ENCODE assay signal across 26 cellular contexts in the genomic region with DNA sequence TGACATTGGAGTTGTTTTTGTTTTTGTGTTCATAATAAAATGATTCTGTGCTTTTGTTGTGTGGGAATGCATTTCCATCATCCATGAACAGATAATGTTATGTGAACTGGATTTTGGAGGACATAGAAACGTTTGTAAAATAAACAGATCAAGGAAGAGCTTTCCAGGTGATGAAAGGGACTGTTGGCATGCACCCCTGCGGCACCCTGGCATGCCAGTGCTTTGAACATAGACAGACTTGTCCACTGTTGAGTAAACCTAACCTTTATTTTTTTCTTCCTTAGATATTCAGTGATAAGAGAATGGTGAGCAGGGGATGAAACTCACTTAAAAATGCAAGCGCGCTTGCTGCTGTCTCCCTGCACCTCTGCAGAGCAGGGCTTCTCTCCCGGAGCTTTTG.
"Had no signal": no experiment of that assay in that cellular context is flagged by ENCODE, and none has a peak within 500 bp of the region (broad histone marks: within the 10 kb centered on the region; RNA-seq: fewer than 3 reads in every experiment).

No MANE protein-coding gene starts in this region.

- H3K4me1 ChIP-seq: psoas muscle, testis had no signal

- ATAC-seq: heart right ventricle; naive thymus-derived CD4-positive, alpha-beta T cell; psoas muscle; right cardiac atrium; stimulated activated memory B cell treated with anti-CD40 and anti-IgM and Interleukin-4, amounts not matched to agents 10 μg/mL and 1 μg/mL and 100 μg/mL, for 72 hours; stimulated activated naive CD8-positive, alpha-beta T cell treated with anti-CD3 and anti-CD28 coated beads, Interleukin-15, Interleukin-2, amounts not matched to agents 100 U/mL and 50 U/mL, for 24 hours had no signal

- H3K27ac ChIP-seq: coronary artery, esophagus squamous epithelium, heart right ventricle, psoas muscle, skin epidermis, spleen, testis, tibial artery had no signal

- H3K9me3 ChIP-seq: esophagus squamous epithelium, psoas muscle, spleen, testis, tibial artery had no signal

- H3K27me3 ChIP-seq: esophagus squamous epithelium, testis had no signal

- FAIRE-seq: endothelial cell of umbilical vein had no signal

- DNase-seq: dermis blood vessel endothelial cell; effector memory CD4-positive, alpha-beta T cell; erythroblast; esophagus squamous epithelium; foreskin melanocyte; glutamatergic neuron; heart right ventricle; hippocampal formation; immature natural killer cell; islet precursor cell; mesendoderm; midbrain; naive thymus-derived CD4-positive, alpha-beta T cell; nucleus accumbens; psoas muscle; right cardiac atrium; spleen; stimulated activated CD4-positive, alpha-beta T cell treated with anti-CD3 and anti-CD28 coated beads, Interleukin-4, amount 100 ng/mL, for 4 hours; stimulated activated naive CD8-positive, alpha-beta T cell treated with anti-CD3 and anti-CD28 coated beads, Interleukin-15, Interleukin-2, amounts not matched to agents 100 U/mL and 50 U/mL, for 24 hours; substantia nigra; testis; tibial artery had no signal

- H3K4me3 ChIP-seq: coronary artery, esophagus squamous epithelium, heart right ventricle, psoas muscle, skin epidermis, spleen, testis, tibial artery had no signal
